In genomic region chr12:79512068-79512467, GRCh38 we compare ENCODE assay signal across 14 cellular contexts.
DNase-seq lines count a peak whose midpoint lies in the region; ATAC-seq and TF ChIP-seq lines count a peak whose summit lies in the region.
"Had no signal": no experiment of that assay in that cellular context is flagged by ENCODE, and none has a peak within 500 bp of the region (broad histone marks: within the 10 kb centered on the region; RNA-seq: fewer than 3 reads in every experiment).

No MANE protein-coding gene starts in this region.

- H3K36me3 ChIP-seq in DOHH2 (ENCODE audit: control insufficient read depth, low read length): no peaks in the 10 kb centered on the region
- no peaks in the 10 kb centered on the region for H3K36me3 ChIP-seq in WERI-Rb-1
- no peaks in the 10 kb centered on the region for H3K36me3 ChIP-seq in gastrocnemius medialis
- H3K36me3 ChIP-seq: sigmoid colon had no signal

- ATAC-seq in GM21825 (IDR thresholded peaks at IDR 0.05; ENCODE audit: unreplicated experiment) (no peak), gastrocnemius medialis (no peak), GM21367 (IDR thresholded peaks at IDR 0.05; ENCODE audit: unreplicated experiment) (no peak)
- no peak for ATAC-seq in stimulated activated memory B cell treated with anti-CD40 and anti-IgM and Interleukin-4, amounts not matched to agents 10 μg/mL and 1 μg/mL and 100 μg/mL, for 72 hours

- DNase-seq in HFF-Myc (ENCODE audit: extremely low read depth, low read depth) (no peak), WERI-Rb-1 (no peak), iris pigment epithelial cell (ENCODE audit: low read depth) (peak; percentile 8), gastrocnemius medialis (no peak)
- DNase-seq: Kasumi-1, NCI-H2081 treated with DMSO at 0.1 percent for 48 hours, RPMI8226, sigmoid colon, T-helper 9 cell had no signal

- H4K20me1 ChIP-seq in DOHH2 (ENCODE audit: control insufficient read depth, insufficient read depth, low read depth, low read length): no peaks in the 10 kb centered on the region

- no peak overlapping the region for H3K27ac ChIP-seq in DOHH2 (ENCODE audit: low read depth, low read length)
- no peak overlapping the region for H3K27ac ChIP-seq in WERI-Rb-1
- H3K27ac ChIP-seq in gastrocnemius medialis: no peak overlapping the region
- H3K27ac ChIP-seq: sigmoid colon had no signal

- no peaks in the 10 kb centered on the region for H3K4me1 Mint-ChIP-seq in stimulated activated memory B cell treated with anti-CD40 and anti-IgM and Interleukin-4, amounts not matched to agents 10 μg/mL and 1 μg/mL and 100 μg/mL, for 72 hours
- H3K4me1 Mint-ChIP-seq: activated naive CD4-positive, alpha-beta T cell treated with anti-CD3 and anti-CD28 coated beads, Interleukin-2, amount 50 U/mL, for 24 hours had no signal

- peaks cover 10% of the 10 kb centered on the region for H3K9me3 Mint-ChIP-seq in stimulated activated memory B cell treated with anti-CD40 and anti-IgM and Interleukin-4, amounts not matched to agents 10 μg/mL and 1 μg/mL and 100 μg/mL, for 72 hours

- no peak for TF ChIP-seq POLR2A in gastrocnemius medialis (IDR thresholded peaks at IDR 0.05)

- H3K27me3 ChIP-seq in DOHH2 (ENCODE audit: control insufficient read depth, low read length) (no peaks in the 10 kb centered on the region), WERI-Rb-1 (ENCODE audit: insufficient read depth, low read depth, severe bottlenecking) (no peaks in the 10 kb centered on the region), gastrocnemius medialis (no peaks in the 10 kb centered on the region)
- H3K27me3 ChIP-seq: sigmoid colon had no signal

- no peak overlapping the region for H3K4me3 Mint-ChIP-seq in stimulated activated memory B cell treated with anti-CD40 and anti-IgM and Interleukin-4, amounts not matched to agents 10 μg/mL and 1 μg/mL and 100 μg/mL, for 72 hours
- H3K4me3 Mint-ChIP-seq: activated naive CD4-positive, alpha-beta T cell treated with anti-CD3 and anti-CD28 coated beads, Interleukin-2, amount 50 U/mL, for 24 hours had no signal

- peaks cover 30% of the 10 kb centered on the region for H3K36me3 Mint-ChIP-seq in stimulated activated memory B cell treated with anti-CD40 and anti-IgM and Interleukin-4, amounts not matched to agents 10 μg/mL and 1 μg/mL and 100 μg/mL, for 72 hours
- H3K36me3 Mint-ChIP-seq: activated naive CD4-positive, alpha-beta T cell treated with anti-CD3 and anti-CD28 coated beads, Interleukin-2, amount 50 U/mL, for 24 hours had no signal

- no peaks in the 10 kb centered on the region for H3K79me2 ChIP-seq in DOHH2 (ENCODE audit: control insufficient read depth, low read length)

- H3K27ac Mint-ChIP-seq in stimulated activated memory B cell treated with anti-CD40 and anti-IgM and Interleukin-4, amounts not matched to agents 10 μg/mL and 1 μg/mL and 100 μg/mL, for 72 hours: no peak overlapping the region
- H3K27ac Mint-ChIP-seq: activated naive CD4-positive, alpha-beta T cell treated with anti-CD3 and anti-CD28 coated beads, Interleukin-2, amount 50 U/mL, for 24 hours had no signal

- H3F3A ChIP-seq in DOHH2 (ENCODE audit: control insufficient read depth, insufficient read depth): no peaks in the 10 kb centered on the region

- H3K4me3 ChIP-seq in DOHH2 (ENCODE audit: low read length) (no peak overlapping the region), HFF-Myc (replicated peaks; ENCODE audit: low read depth, low read length) (no peak overlapping the region), WERI-Rb-1 (ENCODE audit: low read depth, low read length) (no peak overlapping the region), gastrocnemius medialis (no peak overlapping the region)
- H3K4me3 ChIP-seq: sigmoid colon had no signal

- TF ChIP-seq CTCF in DOHH2 (IDR thresholded peaks at IDR 0.05; ENCODE audit: low read depth, low read length, poor library complexity, severe bottlenecking) (peak; percentile 55), HFF-Myc (IDR thresholded peaks at IDR 0.05; ENCODE audit: low read depth, low read length, missing control alignments) (peak; percentile 32), WERI-Rb-1 (IDR thresholded peaks at IDR 0.05; ENCODE audit: low read depth, low read length) (peak; percentile 52), gastrocnemius medialis (IDR thresholded peaks at IDR 0.05 in 4 of 5, conservative IDR thresholded peaks at IDR 0.05 in 1 of 5) (no peak)

- H3K4me2 ChIP-seq in DOHH2 (ENCODE audit: low read length): no peak overlapping the region

- in situ Hi-C loops in gastrocnemius medialis (cut with MboI; ENCODE audit: low sequenced_read_pairs in 4 of 4): no loop called here

- no peaks in the 10 kb centered on the region for H3K9me2 ChIP-seq in DOHH2 (replicated peaks; ENCODE audit: control insufficient read depth, low read length)

- H3K4me1 ChIP-seq in DOHH2 (ENCODE audit: control insufficient read depth, low read length) (no peaks in the 10 kb centered on the region), gastrocnemius medialis (no peaks in the 10 kb centered on the region)
- H3K4me1 ChIP-seq: sigmoid colon had no signal

- H3K9me3 ChIP-seq in DOHH2 (ENCODE audit: control insufficient read depth, insufficient read depth, low read length) (no peaks in the 10 kb centered on the region), WERI-Rb-1 (ENCODE audit: severe bottlenecking) (no peaks in the 10 kb centered on the region), gastrocnemius medialis (no peaks in the 10 kb centered on the region)

- no peaks in the 10 kb centered on the region for H3K27me3 Mint-ChIP-seq in stimulated activated memory B cell treated with anti-CD40 and anti-IgM and Interleukin-4, amounts not matched to agents 10 μg/mL and 1 μg/mL and 100 μg/mL, for 72 hours

- intact Hi-C loops in gastrocnemius medialis (cut with DNase I; ENCODE audit: low total_unique reads): no loop called here

Comparison
In these comparisons a context has a peak if more than half of its experiments do, and no peak if none do; other contexts are left out.
1. CTCF ChIP-seq: peak in DOHH2 (single experiment), HFF-Myc (single experiment) and WERI-Rb-1 (single experiment); none in gastrocnemius medialis (0 of 5).